Comparison of ENCODE assay signal across 1 cellular context in genomic region chr2:101064868-101065549, GRCh38.
TF ChIP-seq lines count a peak whose summit lies in the region.

No MANE protein-coding gene starts in this region.

TF ChIP-seq in HepG2, 621 proteins besides CTCF, POLR2A, EP300 and RAD21 (continued from another document and continues in another):
- peak; percentile 69; the same call in 1 of the 2 replicates for TF ChIP-seq HIC2 (CRISPR knock-in tag; IDR thresholded peaks at IDR 0.05; ENCODE audit: low read depth)
- no peak for TF ChIP-seq ZNF878 (CRISPR knock-in tag; IDR thresholded peaks at IDR 0.05)
- TF ChIP-seq CCDC6 (CRISPR knock-in tag; IDR thresholded peaks at IDR 0.05) = no peak
- 0 out of 2 replicates have a peak, but pooled peaks have one; percentile 75 for TF ChIP-seq ZNF34 (CRISPR knock-in tag; IDR thresholded peaks at IDR 0.05; ENCODE audit: borderline replicate concordance)
- TF ChIP-seq ZNF775 (CRISPR knock-in tag; IDR thresholded peaks at IDR 0.05; ENCODE audit: borderline replicate concordance) = no peak
- peak; percentile 60; the same call in 1 of the 2 replicates for TF ChIP-seq NCOR1 (IDR thresholded peaks at IDR 0.05; ENCODE audit: borderline replicate concordance, low read length)
- TF ChIP-seq ZKSCAN1 (IDR thresholded peaks at IDR 0.05; ENCODE audit: low read length) = no peak
- peak; percentile 87; the same call in 1 of the 2 replicates for TF ChIP-seq ZKSCAN8 (CRISPR knock-in tag; IDR thresholded peaks at IDR 0.05; ENCODE audit: borderline replicate concordance)
- TF ChIP-seq RFXANK (CRISPR knock-in tag; IDR thresholded peaks at IDR 0.05) = no peak
- no peak for TF ChIP-seq CENPBD1 (CRISPR knock-in tag; IDR thresholded peaks at IDR 0.05; ENCODE audit: borderline replicate concordance, low read depth)
- TF ChIP-seq REL (CRISPR knock-in tag; conservative IDR thresholded peaks at IDR 0.05) = no peak
- no peak for TF ChIP-seq FOXM1 (CRISPR knock-in tag; IDR thresholded peaks at IDR 0.05)
- no peak for TF ChIP-seq NFKB2 (CRISPR knock-in tag; IDR thresholded peaks at IDR 0.05; ENCODE audit: borderline replicate concordance)
- TF ChIP-seq AGO1 (IDR thresholded peaks at IDR 0.05; ENCODE audit: low read depth, low read length, poor library complexity, severe bottlenecking) = no peak
- TF ChIP-seq ZNF660 (CRISPR knock-in tag; IDR thresholded peaks at IDR 0.05; ENCODE audit: borderline replicate concordance, low read depth) = no peak
- no peak for TF ChIP-seq ZNF724P (CRISPR knock-in tag; IDR thresholded peaks at IDR 0.05; ENCODE audit: borderline replicate concordance)
- TF ChIP-seq MBD4 (IDR thresholded peaks at IDR 0.05; ENCODE audit: borderline replicate concordance, low read length) = no peak
- TF ChIP-seq ARNT2 (CRISPR knock-in tag; IDR thresholded peaks at IDR 0.05; ENCODE audit: low read depth) = no peak
- TF ChIP-seq SMYD3 (CRISPR knock-in tag; IDR thresholded peaks at IDR 0.05) = no peak
- TF ChIP-seq ZNF7 (CRISPR knock-in tag; IDR thresholded peaks at IDR 0.05) = no peak
- no peak for TF ChIP-seq ZNF431 (CRISPR knock-in tag; IDR thresholded peaks at IDR 0.05; ENCODE audit: borderline replicate concordance, low read depth)
- TF ChIP-seq HNRNPL (IDR thresholded peaks at IDR 0.05; ENCODE audit: low read depth, low read length) = no peak
- TF ChIP-seq ZNF776 (CRISPR knock-in tag; IDR thresholded peaks at IDR 0.05) = no peak
- no peak for TF ChIP-seq FIP1L1 (IDR thresholded peaks at IDR 0.05; ENCODE audit: borderline replicate concordance, insufficient read depth, low read depth, low read length)
- no peak for TF ChIP-seq POGK (CRISPR knock-in tag; conservative IDR thresholded peaks at IDR 0.05)
- peak; percentile 65 for TF ChIP-seq HDAC1 (CRISPR knock-in tag; IDR thresholded peaks at IDR 0.05)
- no peak for TF ChIP-seq SMARCC2 (IDR thresholded peaks at IDR 0.05)
- 0 out of 2 replicates have a peak, but pooled peaks have one; percentile 50 for TF ChIP-seq ZNF205 (CRISPR knock-in tag; IDR thresholded peaks at IDR 0.05)
- no peak for TF ChIP-seq MED13 (CRISPR knock-in tag; IDR thresholded peaks at IDR 0.05)
- TF ChIP-seq GFI1 (CRISPR knock-in tag; IDR thresholded peaks at IDR 0.05; ENCODE audit: borderline replicate concordance) = peak; percentile 85
- no peak for TF ChIP-seq NFRKB (IDR thresholded peaks at IDR 0.05)
- TF ChIP-seq ZNF253 (CRISPR knock-in tag; IDR thresholded peaks at IDR 0.05; ENCODE audit: borderline replicate concordance) = no peak
- no peak for TF ChIP-seq ZFP82 (CRISPR knock-in tag; IDR thresholded peaks at IDR 0.05; ENCODE audit: borderline replicate concordance)
- TF ChIP-seq ZNF230 (CRISPR knock-in tag; IDR thresholded peaks at IDR 0.05) = no peak
- TF ChIP-seq MIXL1 (CRISPR knock-in tag; IDR thresholded peaks at IDR 0.05) = no peak; the same call in none of the 2 replicates
- TF ChIP-seq ZBTB7B (CRISPR knock-in tag; IDR thresholded peaks at IDR 0.05) = no peak
- peak in 1 of 2 experiments; percentile 59; a peak in 1 of 4 replicates for TF ChIP-seq HMGXB4 (CRISPR knock-in tag; IDR thresholded peaks at IDR 0.05; ENCODE audit: borderline replicate concordance in 1 of 2, low read depth in 1 of 2)
- TF ChIP-seq TMF1 (CRISPR knock-in tag; IDR thresholded peaks at IDR 0.05; ENCODE audit: low read depth) = no peak
- TF ChIP-seq REPIN1 (CRISPR knock-in tag; IDR thresholded peaks at IDR 0.05; ENCODE audit: borderline replicate concordance, low read depth) = 0 out of 2 replicates have a peak, but pooled peaks have one; percentile 61
- TF ChIP-seq ZSCAN31 (CRISPR knock-in tag; IDR thresholded peaks at IDR 0.05; ENCODE audit: low read depth) = 0 out of 2 replicates have a peak, but pooled peaks have one; percentile 40
- TF ChIP-seq AFF4 (CRISPR knock-in tag; IDR thresholded peaks at IDR 0.05) = peak; percentile 26; the same call in 1 of the 2 replicates
- TF ChIP-seq ZSCAN29 (CRISPR knock-in tag; conservative IDR thresholded peaks at IDR 0.05) = peak; percentile 78; the same call in 1 of the 2 replicates
- TF ChIP-seq MXI1 (IDR thresholded peaks at IDR 0.05; ENCODE audit: borderline replicate concordance, low read depth, low read length) = no peak
- peak; percentile 53; the same call in 1 of the 2 replicates for TF ChIP-seq SKIL (CRISPR knock-in tag; IDR thresholded peaks at IDR 0.05; ENCODE audit: borderline replicate concordance)
- TF ChIP-seq HOXA9 (CRISPR knock-in tag; IDR thresholded peaks at IDR 0.05; ENCODE audit: borderline replicate concordance) = no peak
- TF ChIP-seq BCL6 (CRISPR knock-in tag; IDR thresholded peaks at IDR 0.05) = peak; percentile 84
- peak; percentile 60; the same call in 1 of the 2 replicates for TF ChIP-seq ZNF644 (CRISPR knock-in tag; IDR thresholded peaks at IDR 0.05; ENCODE audit: low read depth)
- no peak for TF ChIP-seq RXRA (CRISPR knock-in tag; IDR thresholded peaks at IDR 0.05)
- no peak for TF ChIP-seq ZNF367 (CRISPR knock-in tag; IDR thresholded peaks at IDR 0.05; ENCODE audit: borderline replicate concordance)
- no peak for TF ChIP-seq MXD4 (CRISPR knock-in tag; IDR thresholded peaks at IDR 0.05)
- TF ChIP-seq TCF12 (IDR thresholded peaks at IDR 0.05) = no peak
- TF ChIP-seq TCF12 (CRISPR knock-in tag; IDR thresholded peaks at IDR 0.05) = no peak
- TF ChIP-seq SPEN (CRISPR knock-in tag; IDR thresholded peaks at IDR 0.05; ENCODE audit: low read depth) = no peak
- TF ChIP-seq USF2 (IDR thresholded peaks at IDR 0.05; ENCODE audit: low read depth, low read length) = no peak
- no peak for TF ChIP-seq USF2 (CRISPR knock-in tag; IDR thresholded peaks at IDR 0.05; ENCODE audit: borderline replicate concordance)
- TF ChIP-seq FOSL2 (CRISPR knock-in tag; IDR thresholded peaks at IDR 0.05) = peak; percentile 93
- no peak for TF ChIP-seq ZNF33A (CRISPR knock-in tag; IDR thresholded peaks at IDR 0.05; ENCODE audit: borderline replicate concordance)
- TF ChIP-seq TOPORS (CRISPR knock-in tag; IDR thresholded peaks at IDR 0.05) = no peak
- TF ChIP-seq POGZ (CRISPR knock-in tag; IDR thresholded peaks at IDR 0.05) = peak; percentile 70
- no peak for TF ChIP-seq FOXP1 (IDR thresholded peaks at IDR 0.05)
- peak; percentile 70 for TF ChIP-seq FOXP1 (CRISPR knock-in tag; IDR thresholded peaks at IDR 0.05)
- no peak for TF ChIP-seq ZMAT3 (CRISPR knock-in tag; conservative IDR thresholded peaks at IDR 0.05)
- TF ChIP-seq ZFP41 (CRISPR knock-in tag; IDR thresholded peaks at IDR 0.05; ENCODE audit: borderline replicate concordance) = no peak
- TF ChIP-seq THYN1 (CRISPR knock-in tag; IDR thresholded peaks at IDR 0.05; ENCODE audit: borderline replicate concordance, low read depth) = no peak
- TF ChIP-seq ZNF768 (CRISPR knock-in tag; IDR thresholded peaks at IDR 0.05) = no peak
